ENCODE assay signal across 17 cellular contexts in genomic region chr2:204705243-204705971, GRCh38.
DNase-seq lines count a peak whose midpoint lies in the region; ATAC-seq, FAIRE-seq and TF ChIP-seq lines count a peak whose summit lies in the region.
"Had no signal": no experiment of that assay in that cellular context is flagged by ENCODE, and none has a peak within 500 bp of the region (broad histone marks: within the 10 kb centered on the region; RNA-seq: fewer than 3 reads in every experiment).

No MANE protein-coding gene starts in this region.

- no peak overlapping the region for H4K91ac ChIP-seq in IMR-90 (ENCODE audit: insufficient read depth, low read depth, low read length)

- no peaks in the 10 kb centered on the region for H3K36me3 ChIP-seq in IMR-90 (ENCODE audit: control insufficient read depth, insufficient read depth, low read length)
- H3K36me3 ChIP-seq in right lobe of liver: no peaks in the 10 kb centered on the region

- no peaks in the 10 kb centered on the region for H3K27me3 Mint-ChIP-seq in activated T-cell treated with anti-CD3 and anti-CD28 coated beads, Interleukin-2, amount 50 U/mL, for 4 hours (ENCODE audit: low read depth)
- H3K27me3 Mint-ChIP-seq: activated T-cell treated with anti-CD3 and anti-CD28 coated beads, Interleukin-2, amount 50 U/mL, for 24 hours had no signal

- H3K56ac ChIP-seq in IMR-90 (ENCODE audit: extremely low read depth, insufficient read depth, low read length): no peak overlapping the region

- no peaks in the 10 kb centered on the region for H3K9me3 Mint-ChIP-seq in activated T-cell treated with anti-CD3 and anti-CD28 coated beads, Interleukin-2, amount 50 U/mL, for 4 hours
- H3K9me3 Mint-ChIP-seq: activated CD4-positive, alpha-beta T cell treated with anti-CD3 and anti-CD28 coated beads, Interleukin-2, amount 10 ng/mL, durations not matched to agents 7 days and 5 days; activated T-cell treated with anti-CD3 and anti-CD28 coated beads, Interleukin-2, amount 50 U/mL, for 24 hours had no signal

- no peak overlapping the region for H3K14ac ChIP-seq in IMR-90 (replicated peaks; ENCODE audit: low read depth, low read length)

- H2BK120ac ChIP-seq in IMR-90 (ENCODE audit: low read depth, low read length): no peak overlapping the region

- intact Hi-C loops in IMR-90 (cut with micrococcal nuclease) (loop anchor here (10.0 kb wide), 1 partner anchor 139 kb away; no protein-coding TSS in a partner anchor), right lobe of liver (cut with DNase I) (no loop called here)

- H4K8ac ChIP-seq in IMR-90 (ENCODE audit: low read depth in 2 of 2, low read length in 2 of 2): no peak overlapping the region

- CTCF ChIA-PET in IMR-90 (lab: Yijun Ruan, JAX): no interaction called here

- no peak for FAIRE-seq in GM12892 (lab: Jason Lieb, UNC)
- FAIRE-seq: H1 had no signal

- H3K9ac ChIP-seq in IMR-90 (ENCODE audit: low read depth, low read length): no peak overlapping the region

- no peak overlapping the region for H2AFZ ChIP-seq in IMR-90 (replicated peaks; ENCODE audit: low read length, poor library complexity)

- H2BK5ac ChIP-seq in IMR-90 (ENCODE audit: low read depth, low read length, poor library complexity, severe bottlenecking): no peak overlapping the region

- H3K4me3 Mint-ChIP-seq in activated T-cell treated with anti-CD3 and anti-CD28 coated beads, Interleukin-2, amount 50 U/mL, for 4 hours: no peak overlapping the region
- H3K4me3 Mint-ChIP-seq: activated CD4-positive, alpha-beta T cell treated with anti-CD3 and anti-CD28 coated beads, Interleukin-2, amount 10 ng/mL, durations not matched to agents 7 days and 5 days; activated T-cell treated with anti-CD3 and anti-CD28 coated beads, Interleukin-2, amount 50 U/mL, for 24 hours had no signal

- H3K9me3 ChIP-seq in IMR-90 (ENCODE audit: control insufficient read depth, insufficient read depth, low read length) (no peaks in the 10 kb centered on the region), right lobe of liver (no peaks in the 10 kb centered on the region)

- H3K23ac ChIP-seq in IMR-90 (ENCODE audit: low read depth, low read length): no peak overlapping the region

- H3K4me2 ChIP-seq in IMR-90 (ENCODE audit: low read depth, low read length): no peak overlapping the region

- H4K5ac ChIP-seq in IMR-90 (ENCODE audit: low read depth, low read length): no peak overlapping the region

- WGBS in IMR-90 (ENCODE audit: extremely low coverage in 2 of 2, insufficient read length in 1 of 2), 2 experiments: no CpG with 5 or more reads among the region's 4 CpGs
- WGBS in right lobe of liver (ENCODE audit: insufficient coverage, low coverage, low lambda C conversion rate, missing lambda C conversion rate): 61% methylated on average over 4 of the region's 4 CpGs

- no peaks in the 10 kb centered on the region for H3K27me3 ChIP-seq in IMR-90 (ENCODE audit: control insufficient read depth, insufficient read depth, low read length)
- H3K27me3 ChIP-seq in right lobe of liver: no peaks in the 10 kb centered on the region

- no peak overlapping the region for H2AK5ac ChIP-seq in IMR-90 (ENCODE audit: low read depth, low read length)

- no peak overlapping the region for H2AK9ac ChIP-seq in IMR-90 (replicated peaks; ENCODE audit: low read depth, low read length, poor library complexity)

- in situ Hi-C loops in IMR-90 (cut with MboI; ENCODE audit: low sequenced_read_pairs): no loop called here

- H3K79me1 ChIP-seq in IMR-90 (ENCODE audit: low read depth in 1 of 2, low read length in 2 of 2): peaks cover 5 to 19% of the 10 kb centered on the region in 2 experiments

- H3K4me1 ChIP-seq in IMR-90 (ENCODE audit: control insufficient read depth, insufficient read depth, low read length) (no peaks in the 10 kb centered on the region; the same call in 1 of the 2 replicates), right lobe of liver (no peaks in the 10 kb centered on the region)

- H3K9me1 ChIP-seq in IMR-90 (ENCODE audit: insufficient read depth, low read length): no peaks in the 10 kb centered on the region

- peak; percentile 5 for DNase-seq in COLO829 (ENCODE audit: low spot score)
- peak; percentile 64 for DNase-seq in IMR-90
- DNase-seq in astrocyte of the hippocampus (ENCODE audit: low read depth, low spot score): peak; percentile 54
- DNase-seq in kidney glomerular epithelial cell (lab: John Stamatoyannopoulos, UW): peak; percentile 62
- DNase-seq in right lobe of liver: no peak
- no peak for DNase-seq in activated T-cell treated with anti-CD3 and anti-CD28 coated beads, Interleukin-2, amount 50 U/mL, for 4 hours
- DNase-seq in GM12892 (ENCODE audit: insufficient read length): no peak
- DNase-seq in left lobe of liver (ENCODE audit: low spot score): no peak
- DNase-seq: activated CD4-positive, alpha-beta T cell treated with anti-CD3 and anti-CD28 coated beads, Interleukin-2, amount 10 ng/mL, durations not matched to agents 7 days and 5 days; activated T-cell treated with anti-CD3 and anti-CD28 coated beads, Interleukin-2, amount 50 U/mL, for 24 hours; Calu3; dermis blood vessel endothelial cell; NCI-H774; Right ventricle myocardium superior; stimulated activated naive CD4-positive, alpha-beta T cell treated with Interleukin-2 at 50 U/mL for 16 hours; T1000 had no signal

- POLR2A ChIA-PET in IMR-90 (lab: Charles Lee; ENCODE audit: unreplicated experiment): no interaction called here

- H2BK15ac ChIP-seq in IMR-90 (ENCODE audit: low read depth, low read length): no peak overlapping the region

- no peak overlapping the region for H2BK20ac ChIP-seq in IMR-90 (ENCODE audit: low read depth, low read length)

- ATAC-seq in IMR-90 (ENCODE audit: low read depth) (no peak), right lobe of liver (no peak), left lobe of liver (no peak)
- no peak for ATAC-seq in activated T-cell treated with anti-CD3 and anti-CD28 coated beads, Interleukin-2, amount 50 U/mL, for 4 hours

- no peak for TF ChIP-seq RAD21 in IMR-90 (IDR thresholded peaks at IDR 0.05; ENCODE audit: low read length)

- no peaks in the 10 kb centered on the region for H3K4me1 Mint-ChIP-seq in activated T-cell treated with anti-CD3 and anti-CD28 coated beads, Interleukin-2, amount 50 U/mL, for 4 hours (ENCODE audit: low read depth)
- H3K4me1 Mint-ChIP-seq: activated CD4-positive, alpha-beta T cell treated with anti-CD3 and anti-CD28 coated beads, Interleukin-2, amount 10 ng/mL, durations not matched to agents 7 days and 5 days had no signal

- BruUV-seq in IMR-90 (replicated peaks; lab: Mats Ljungman, UMichigan): no TSS peak

- no peak overlapping the region for H3K18ac ChIP-seq in IMR-90 (ENCODE audit: low read depth, low read length)

- no peak overlapping the region for H3K27ac ChIP-seq in IMR-90 (ENCODE audit: insufficient read depth, low read length)
- no peak overlapping the region for H3K27ac ChIP-seq in right lobe of liver

- TF ChIP-seq CTCF in IMR-90 (conservative IDR thresholded peaks at IDR 0.05; ENCODE audit: low read depth, low read length) (no peak), right lobe of liver (IDR thresholded peaks at IDR 0.05) (no peak)

- no peak overlapping the region for H3K4ac ChIP-seq in IMR-90 (ENCODE audit: low read depth, low read length)

- peaks cover 3% of the 10 kb centered on the region; the same call in 1 of the 2 replicates for H4K20me1 ChIP-seq in IMR-90 (ENCODE audit: insufficient read depth, low read length)

- H3K4me3 ChIP-seq in IMR-90 (ENCODE audit: insufficient read depth, low read depth, low read length) (no peak overlapping the region), right lobe of liver (no peak overlapping the region)

- dilution Hi-C loops in IMR-90 (cut with HindIII; ENCODE audit: low sequenced_read_pairs, unreplicated experiment): no loop called here

- TF ChIP-seq POLR2A in IMR-90 (IDR thresholded peaks at IDR 0.05; ENCODE audit: low read depth, low read length) (no peak), right lobe of liver (IDR thresholded peaks at IDR 0.05) (no peak), GM12892 (IDR thresholded peaks at IDR 0.05; ENCODE audit: low read depth, low read length) (no peak)

- H3K36me3 Mint-ChIP-seq in activated T-cell treated with anti-CD3 and anti-CD28 coated beads, Interleukin-2, amount 50 U/mL, for 4 hours (ENCODE audit: insufficient read depth): no peaks in the 10 kb centered on the region

TF ChIP-seq in IMR-90, 13 proteins besides CTCF, POLR2A, EP300 and RAD21:
- TF ChIP-seq MAZ (IDR thresholded peaks at IDR 0.05; ENCODE audit: borderline replicate concordance, low read depth, low read length) (no peak), SMC3 (IDR thresholded peaks at IDR 0.05; ENCODE audit: low read depth, low read length) (no peak), CEBPB (IDR thresholded peaks at IDR 0.05; ENCODE audit: low read depth, low read length) (no peak), ELK1 (IDR thresholded peaks at IDR 0.05; ENCODE audit: borderline replicate concordance, low read depth, low read length) (no peak), MXI1 (IDR thresholded peaks at IDR 0.05; ENCODE audit: borderline replicate concordance, low read depth, low read length) (no peak), NFE2L2 (IDR thresholded peaks at IDR 0.05; ENCODE audit: low read depth, low read length) (no peak), CHD1 (IDR thresholded peaks at IDR 0.05; ENCODE audit: low read depth, low read length) (no peak), FOS (IDR thresholded peaks at IDR 0.05; ENCODE audit: low read depth, low read length) (no peak), RCOR1 (IDR thresholded peaks at IDR 0.05; ENCODE audit: insufficient replicate concordance, low read length) (no peak), RFX5 (IDR thresholded peaks at IDR 0.05; ENCODE audit: low read depth, low read length) (no peak)
- TF ChIP-seq, protein P1, sequence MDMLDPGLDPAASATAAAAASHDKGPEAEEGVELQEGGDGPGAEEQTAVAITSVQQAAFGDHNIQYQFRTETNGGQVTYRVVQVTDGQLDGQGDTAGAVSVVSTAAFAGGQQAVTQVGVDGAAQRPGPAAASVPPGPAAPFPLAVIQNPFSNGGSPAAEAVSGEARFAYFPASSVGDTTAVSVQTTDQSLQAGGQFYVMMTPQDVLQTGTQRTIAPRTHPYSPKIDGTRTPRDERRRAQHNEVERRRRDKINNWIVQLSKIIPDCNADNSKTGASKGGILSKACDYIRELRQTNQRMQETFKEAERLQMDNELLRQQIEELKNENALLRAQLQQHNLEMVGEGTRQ (IDR thresholded peaks at IDR 0.05; ENCODE audit: low read depth, low read length): no peak

Comparison
In these comparisons a context has a peak if more than half of its experiments do, and no peak if none do; other contexts are left out.
1. DNase-seq: peak in COLO829 (single experiment), IMR-90 (single experiment), astrocyte of the hippocampus (single experiment) and kidney glomerular epithelial cell (single experiment); none in right lobe of liver (0 of 3), activated T-cell treated with anti-CD3 and anti-CD28 coated beads, Interleukin-2, amount 50 U/mL, for 4 hours (single experiment), GM12892 (single experiment) and left lobe of liver (single experiment).